In the genomic region with DNA sequence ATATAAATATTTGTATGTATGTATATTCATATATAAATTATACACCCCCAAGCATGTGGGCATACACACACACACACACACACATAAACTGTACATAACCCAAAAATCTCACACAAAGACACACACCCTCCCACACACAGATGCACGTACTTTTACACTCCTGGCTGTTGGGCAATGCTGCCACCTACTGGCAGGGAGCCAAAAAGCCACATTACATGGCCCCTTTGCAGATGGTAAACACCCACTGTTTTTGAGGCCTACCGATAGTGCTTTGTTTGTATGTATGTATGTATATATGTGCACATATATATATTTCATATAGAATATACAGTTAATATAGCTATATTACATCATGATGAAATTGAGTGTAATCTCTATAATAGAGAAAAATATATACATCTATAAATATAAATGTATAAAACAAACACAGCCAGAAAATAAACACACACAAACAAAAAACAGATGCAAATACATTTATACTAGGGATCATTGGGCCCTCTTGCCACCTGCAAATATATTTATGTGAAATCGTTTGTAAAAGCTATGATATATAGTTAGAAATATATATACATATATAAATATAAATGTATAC, we compare ENCODE assay signal across 8 cellular contexts.
DNase-seq lines count a peak whose midpoint lies in the region; ATAC-seq and TF ChIP-seq lines count a peak whose summit lies in the region.

No MANE protein-coding gene starts in this region.

- H3K4me2 ChIP-seq in OCI-LY3 (ENCODE audit: low read length) (no peak overlapping the region), neural cell (ENCODE audit: low read length) (no peak overlapping the region)

- H2AFZ ChIP-seq in OCI-LY3 (ENCODE audit: low read depth, low read length) (no peak overlapping the region), neural cell (ENCODE audit: low read depth, low read length) (peak overlapping the region; percentile 10)

- peak; percentile 96 for ATAC-seq in GM21390 (IDR thresholded peaks at IDR 0.05; ENCODE audit: unreplicated experiment)
- ATAC-seq in stimulated activated naive CD8-positive, alpha-beta T cell treated with anti-CD3 and anti-CD28 coated beads, Interleukin-15, Interleukin-2, amounts not matched to agents 100 U/mL and 50 U/mL, for 24 hours = peak; percentile 75

- H3K9me2 ChIP-seq in neural cell (ENCODE audit: insufficient read depth, low read length) = no peaks in the 10 kb centered on the region

- H3K79me2 ChIP-seq in OCI-LY3 (ENCODE audit: low read length) = no peaks in the 10 kb centered on the region
- no peaks in the 10 kb centered on the region for H3K79me2 ChIP-seq in neural cell (replicated peaks; ENCODE audit: insufficient read depth, low read length)

- H3K9ac ChIP-seq in OCI-LY3 (ENCODE audit: low read length) = no peak overlapping the region
- no peak overlapping the region for H3K9ac ChIP-seq in neural cell (ENCODE audit: low read length)

- H3K4me1 ChIP-seq in OCI-LY3 (ENCODE audit: low read length) = peaks cover 16% of the 10 kb centered on the region

- H3F3A ChIP-seq in neural cell (ENCODE audit: insufficient read depth, low read length, poor library complexity, severe bottlenecking) = no peaks in the 10 kb centered on the region

- TF ChIP-seq CTCF in OCI-LY3 (IDR thresholded peaks at IDR 0.05; ENCODE audit: low read depth, low read length) (peak; percentile 75), neural cell (IDR thresholded peaks at IDR 0.05; ENCODE audit: poor library complexity, severe bottlenecking) (peak; percentile 92)

- peak; percentile 93 for TF ChIP-seq RAD21 in neural cell (conservative IDR thresholded peaks at IDR 0.05)

- no peaks in the 10 kb centered on the region for H3K9me3 ChIP-seq in OCI-LY3 (ENCODE audit: insufficient read depth, low read length)
- no peaks in the 10 kb centered on the region for H3K9me3 ChIP-seq in neural cell (ENCODE audit: low read length)

- TF ChIP-seq EP300 in neural cell (conservative IDR thresholded peaks at IDR 0.05; ENCODE audit: poor library complexity, severe bottlenecking) = no peak

- DNase-seq in DMS114 treated with DMSO at 0.1 percent for 48 hours (lab: John Stamatoyannopoulos, UW; ENCODE audit: unreplicated experiment) (peak; percentile 87), HT1080 (ENCODE audit: low read depth) (peak; percentile 57), activated T-cell treated with anti-CD3 and anti-CD28 coated beads for 4 hours (peak; percentile 79), fibroblast of gingiva (ENCODE audit: low read depth) (peak; percentile 54)
- peak; percentile 83 for DNase-seq in stimulated activated naive CD8-positive, alpha-beta T cell treated with anti-CD3 and anti-CD28 coated beads, Interleukin-15, Interleukin-2, amounts not matched to agents 100 U/mL and 50 U/mL, for 24 hours

- no peak overlapping the region for H3K4me3 ChIP-seq in OCI-LY3 (ENCODE audit: low read length)
- H3K4me3 ChIP-seq in neural cell (ENCODE audit: low read length) = no peak overlapping the region

- H3K36me3 ChIP-seq in OCI-LY3 (replicated peaks; ENCODE audit: low read depth, low read length) = no peaks in the 10 kb centered on the region
- H3K36me3 ChIP-seq in neural cell (ENCODE audit: insufficient read depth, low read length) = no peaks in the 10 kb centered on the region

- H3K27me3 ChIP-seq in OCI-LY3 (ENCODE audit: low read depth, low read length) (no peaks in the 10 kb centered on the region), neural cell (ENCODE audit: insufficient read depth, low read depth, low read length) (no peaks in the 10 kb centered on the region)

- H4K20me1 ChIP-seq in OCI-LY3 (ENCODE audit: insufficient read depth, low read length) = no peaks in the 10 kb centered on the region
- H4K20me1 ChIP-seq in neural cell (ENCODE audit: insufficient read depth) = no peaks in the 10 kb centered on the region

- H3K27ac ChIP-seq in OCI-LY3 (ENCODE audit: low read length) = no peak overlapping the region
- H3K27ac ChIP-seq in neural cell (ENCODE audit: low read length) = no peak overlapping the region

TF ChIP-seq in neural cell, 6 proteins besides CTCF, POLR2A, EP300 and RAD21:
- no peak for TF ChIP-seq TAF1 (IDR thresholded peaks at IDR 0.05; ENCODE audit: low read depth)
- TF ChIP-seq, protein P1, sequence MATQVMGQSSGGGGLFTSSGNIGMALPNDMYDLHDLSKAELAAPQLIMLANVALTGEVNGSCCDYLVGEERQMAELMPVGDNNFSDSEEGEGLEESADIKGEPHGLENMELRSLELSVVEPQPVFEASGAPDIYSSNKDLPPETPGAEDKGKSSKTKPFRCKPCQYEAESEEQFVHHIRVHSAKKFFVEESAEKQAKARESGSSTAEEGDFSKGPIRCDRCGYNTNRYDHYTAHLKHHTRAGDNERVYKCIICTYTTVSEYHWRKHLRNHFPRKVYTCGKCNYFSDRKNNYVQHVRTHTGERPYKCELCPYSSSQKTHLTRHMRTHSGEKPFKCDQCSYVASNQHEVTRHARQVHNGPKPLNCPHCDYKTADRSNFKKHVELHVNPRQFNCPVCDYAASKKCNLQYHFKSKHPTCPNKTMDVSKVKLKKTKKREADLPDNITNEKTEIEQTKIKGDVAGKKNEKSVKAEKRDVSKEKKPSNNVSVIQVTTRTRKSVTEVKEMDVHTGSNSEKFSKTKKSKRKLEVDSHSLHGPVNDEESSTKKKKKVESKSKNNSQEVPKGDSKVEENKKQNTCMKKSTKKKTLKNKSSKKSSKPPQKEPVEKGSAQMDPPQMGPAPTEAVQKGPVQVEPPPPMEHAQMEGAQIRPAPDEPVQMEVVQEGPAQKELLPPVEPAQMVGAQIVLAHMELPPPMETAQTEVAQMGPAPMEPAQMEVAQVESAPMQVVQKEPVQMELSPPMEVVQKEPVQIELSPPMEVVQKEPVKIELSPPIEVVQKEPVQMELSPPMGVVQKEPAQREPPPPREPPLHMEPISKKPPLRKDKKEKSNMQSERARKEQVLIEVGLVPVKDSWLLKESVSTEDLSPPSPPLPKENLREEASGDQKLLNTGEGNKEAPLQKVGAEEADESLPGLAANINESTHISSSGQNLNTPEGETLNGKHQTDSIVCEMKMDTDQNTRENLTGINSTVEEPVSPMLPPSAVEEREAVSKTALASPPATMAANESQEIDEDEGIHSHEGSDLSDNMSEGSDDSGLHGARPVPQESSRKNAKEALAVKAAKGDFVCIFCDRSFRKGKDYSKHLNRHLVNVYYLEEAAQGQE (IDR thresholded peaks at IDR 0.05; ENCODE audit: borderline replicate concordance) = no peak
- peak; percentile 78 for TF ChIP-seq SMC3 (conservative IDR thresholded peaks at IDR 0.05; ENCODE audit: poor library complexity)
- TF ChIP-seq MXI1 (conservative IDR thresholded peaks at IDR 0.05; ENCODE audit: poor library complexity, severe bottlenecking) = no peak
- TF ChIP-seq EZH2 (IDR thresholded peaks at IDR 0.05; ENCODE audit: borderline replicate concordance, insufficient read depth, low read length, poor library complexity, severe bottlenecking) = no peak
- TF ChIP-seq POLR2AphosphoS5 (IDR thresholded peaks at IDR 0.05) = no peak
